8 cellular contexts compared by ENCODE assay signal in genomic region chr3:111594205-111594604, GRCh38. TPM values are rescaled to one million over a fixed set of nuclear protein-coding genes. Genes with fewer than 3 reads are reported as not detected.
DNase-seq lines count a peak whose midpoint lies in the region; ATAC-seq and TF ChIP-seq lines count a peak whose summit lies in the region.

No MANE protein-coding gene starts in this region.

- no peak overlapping the region for H3K4me3 ChIP-seq in smooth muscle cell
- no peak overlapping the region for H3K4me3 ChIP-seq in BE2C (ENCODE audit: low read depth, low read length)

- peaks cover 78% of the 10 kb centered on the region for H3K36me3 Mint-ChIP-seq in activated CD8-positive, alpha-beta memory T cell treated with anti-CD3 and anti-CD28 coated beads, Interleukin-2, amount 10 ng/mL, durations not matched to agents 7 days and 5 days
- peaks cover 77% of the 10 kb centered on the region for H3K36me3 Mint-ChIP-seq in activated naive CD8-positive, alpha-beta T cell treated with anti-CD3 and anti-CD28 coated beads, Interleukin-2, amount 50 U/mL, for 24 hours (ENCODE audit: low read depth)

- H3K27ac Mint-ChIP-seq in activated CD8-positive, alpha-beta memory T cell treated with anti-CD3 and anti-CD28 coated beads, Interleukin-2, amount 10 ng/mL, durations not matched to agents 7 days and 5 days, result peak overlapping the region; percentile 87
- H3K27ac Mint-ChIP-seq in activated naive CD8-positive, alpha-beta T cell treated with anti-CD3 and anti-CD28 coated beads, Interleukin-2, amount 50 U/mL, for 24 hours, result peak overlapping the region; percentile 94

- H3K9ac ChIP-seq in smooth muscle cell (ENCODE audit: low read depth), result no peak overlapping the region

- H3K4me2 ChIP-seq in smooth muscle cell, result peak overlapping the region; percentile 58

- peak overlapping the region; percentile 83 for H3K4me3 Mint-ChIP-seq in activated CD8-positive, alpha-beta memory T cell treated with anti-CD3 and anti-CD28 coated beads, Interleukin-2, amount 10 ng/mL, durations not matched to agents 7 days and 5 days
- peak overlapping the region; percentile 92 for H3K4me3 Mint-ChIP-seq in activated naive CD8-positive, alpha-beta T cell treated with anti-CD3 and anti-CD28 coated beads, Interleukin-2, amount 50 U/mL, for 24 hours

- no peaks in the 10 kb centered on the region for H3K79me2 ChIP-seq in smooth muscle cell (ENCODE audit: low read depth)

- ATAC-seq in activated CD8-positive, alpha-beta memory T cell treated with anti-CD3 and anti-CD28 coated beads, Interleukin-2, amount 10 ng/mL, durations not matched to agents 7 days and 5 days, result peak; percentile 27
- ATAC-seq in HG03064 (IDR thresholded peaks at IDR 0.05; ENCODE audit: low read depth, unreplicated experiment), result peak; percentile 62
- ATAC-seq in activated naive CD8-positive, alpha-beta T cell treated with anti-CD3 and anti-CD28 coated beads, Interleukin-2, amount 50 U/mL, for 24 hours, result peak; percentile 27

- H2AFZ ChIP-seq in smooth muscle cell (ENCODE audit: low read depth), result no peak overlapping the region

- H3F3A ChIP-seq in smooth muscle cell (ENCODE audit: low read depth), result peaks cover 3% of the 10 kb centered on the region

- peaks cover 84% of the 10 kb centered on the region for H3K4me1 Mint-ChIP-seq in activated CD8-positive, alpha-beta memory T cell treated with anti-CD3 and anti-CD28 coated beads, Interleukin-2, amount 10 ng/mL, durations not matched to agents 7 days and 5 days
- H3K4me1 Mint-ChIP-seq in activated naive CD8-positive, alpha-beta T cell treated with anti-CD3 and anti-CD28 coated beads, Interleukin-2, amount 50 U/mL, for 24 hours, result peaks cover 77% of the 10 kb centered on the region

- no peaks in the 10 kb centered on the region for H3K9me3 Mint-ChIP-seq in activated CD8-positive, alpha-beta memory T cell treated with anti-CD3 and anti-CD28 coated beads, Interleukin-2, amount 10 ng/mL, durations not matched to agents 7 days and 5 days (ENCODE audit: low read depth)
- H3K9me3 Mint-ChIP-seq in activated naive CD8-positive, alpha-beta T cell treated with anti-CD3 and anti-CD28 coated beads, Interleukin-2, amount 50 U/mL, for 24 hours, result no peaks in the 10 kb centered on the region

- TF ChIP-seq CTCF in smooth muscle cell (IDR thresholded peaks at IDR 0.05; ENCODE audit: borderline replicate concordance, insufficient read depth, poor library complexity, severe bottlenecking) (no peak), BE2C (IDR thresholded peaks at IDR 0.05; ENCODE audit: low read depth, low read length) (no peak)

- H3K4me1 ChIP-seq in smooth muscle cell (ENCODE audit: low read depth), result no peaks in the 10 kb centered on the region
- H3K4me1 ChIP-seq in BE2C, result no peaks in the 10 kb centered on the region

- no peaks in the 10 kb centered on the region for H3K27me3 Mint-ChIP-seq in activated CD8-positive, alpha-beta memory T cell treated with anti-CD3 and anti-CD28 coated beads, Interleukin-2, amount 10 ng/mL, durations not matched to agents 7 days and 5 days
- no peaks in the 10 kb centered on the region for H3K27me3 Mint-ChIP-seq in activated naive CD8-positive, alpha-beta T cell treated with anti-CD3 and anti-CD28 coated beads, Interleukin-2, amount 50 U/mL, for 24 hours

- 70% methylated on average over 2 of the region's 2 CpGs for WGBS in smooth muscle cell (ENCODE audit: low lambda C conversion rate)

- CTCF ChIA-PET in activated CD8-positive, alpha-beta memory T cell treated with anti-CD3 and anti-CD28 coated beads, Interleukin-2, amount 10 ng/mL, durations not matched to agents 7 days and 5 days (lab: Charles Lee), result interaction anchor here (1.1 to 3.5 kb wide), 7 partner anchors 9 to 106 kb away, joined by 3 to 21 read pairs (median 4); no protein-coding TSS in a partner anchor

- H3K9me3 ChIP-seq in smooth muscle cell (replicated peaks; ENCODE audit: low read depth) (no peaks in the 10 kb centered on the region), BE2C (no peaks in the 10 kb centered on the region)

- H3K36me3 ChIP-seq in smooth muscle cell (ENCODE audit: low read depth) (no peaks in the 10 kb centered on the region), BE2C (no peaks in the 10 kb centered on the region)

- DNase-seq in activated CD8-positive, alpha-beta memory T cell treated with anti-CD3 and anti-CD28 coated beads, Interleukin-2, amount 10 ng/mL, durations not matched to agents 7 days and 5 days, result no peak
- DNase-seq in activated CD8-positive, alpha-beta memory T cell treated with anti-CD3 and anti-CD28 coated beads, Interleukin-2, amount 50 U/mL, for 48 hours, result no peak
- DNase-seq in activated naive CD8-positive, alpha-beta T cell treated with anti-CD3 and anti-CD28 coated beads, Interleukin-2, amount 50 U/mL, for 24 hours, result no peak
- no peak for DNase-seq in smooth muscle cell (lab: John Stamatoyannopoulos, UW; ENCODE audit: unreplicated experiment)
- no peak for DNase-seq in T1000 (lab: John Stamatoyannopoulos, UW)
- no peak for DNase-seq in DMS79 (lab: John Stamatoyannopoulos, UW)
- DNase-seq in BE2C, result no peak

- peak overlapping the region; percentile 58 for H3K27ac ChIP-seq in smooth muscle cell (ENCODE audit: low read depth)

- H3K27me3 ChIP-seq in smooth muscle cell (ENCODE audit: low read depth) (no peaks in the 10 kb centered on the region), BE2C (peaks cover 11% of the 10 kb centered on the region; the same call in 1 of the 2 replicates)

- H4K20me1 ChIP-seq in smooth muscle cell (ENCODE audit: low read depth), result no peaks in the 10 kb centered on the region

RNA-seq across cellular contexts. Expression of gene ZBED2, which starts 0.9 kb away (rescaled TPM):
- total RNA-seq in activated CD8-positive, alpha-beta memory T cell treated with anti-CD3 and anti-CD28 coated beads, Interleukin-2, amount 10 ng/mL, durations not matched to agents 7 days and 5 days, result 10 to 100 TPM; 27.2 to 90.6 TPM
- 9.2 and 11.9 TPM in 2 replicates for total RNA-seq in smooth muscle cell
- 2.4 and 17.0 TPM in 2 replicates for polyA plus RNA-seq in smooth muscle cell
- polyA plus RNA-seq in BE2C (2012; ENCODE audit: insufficient read depth, insufficient read length, low read depth), result not detected

RNA-seq across cellular contexts. Expression of gene CD96, which starts 52.2 kb away (rescaled TPM):
- 100 to 1,000 TPM; 290 to 311 TPM for total RNA-seq in activated CD8-positive, alpha-beta memory T cell treated with anti-CD3 and anti-CD28 coated beads, Interleukin-2, amount 10 ng/mL, durations not matched to agents 7 days and 5 days
- total RNA-seq in smooth muscle cell, result 0.09 TPM in 2 replicates
- 0.33 and 0.46 TPM in 2 replicates for polyA plus RNA-seq in smooth muscle cell
- 1.8 TPM for polyA plus RNA-seq in BE2C (2012; ENCODE audit: insufficient read depth, insufficient read length, low read depth)

Comparison
In these comparisons a context has a peak if more than half of its experiments do, and no peak if none do; other contexts are left out.
1. RNA of gene CD96, which starts 52.2 kb away (total RNA-seq): 290 to 311 TPM in activated CD8-positive, alpha-beta memory T cell treated with anti-CD3 and anti-CD28 coated beads, Interleukin-2, amount 10 ng/mL, durations not matched to agents 7 days and 5 days; 0.09 TPM in smooth muscle cell; every median in the first group is over 100 times any median in the second.
2. Peak in every context shown above with its lines, with median percentiles within 50 percentile points of each other: ATAC-seq.